1 cellular context compared by ENCODE assay signal in genomic region chr13:50453238-50453637, GRCh38.
TF ChIP-seq lines count a peak whose summit lies in the region.

No MANE protein-coding gene starts in this region.

TF ChIP-seq in IMR-90, 13 proteins besides CTCF, POLR2A, EP300 and RAD21 (continued from another document):
- TF ChIP-seq ELK1 (IDR thresholded peaks at IDR 0.05; ENCODE audit: borderline replicate concordance, low read depth, low read length), result no peak
- TF ChIP-seq SMC3 (IDR thresholded peaks at IDR 0.05; ENCODE audit: low read depth, low read length), result no peak
